9 cellular contexts compared by ENCODE assay signal in the genomic region with DNA sequence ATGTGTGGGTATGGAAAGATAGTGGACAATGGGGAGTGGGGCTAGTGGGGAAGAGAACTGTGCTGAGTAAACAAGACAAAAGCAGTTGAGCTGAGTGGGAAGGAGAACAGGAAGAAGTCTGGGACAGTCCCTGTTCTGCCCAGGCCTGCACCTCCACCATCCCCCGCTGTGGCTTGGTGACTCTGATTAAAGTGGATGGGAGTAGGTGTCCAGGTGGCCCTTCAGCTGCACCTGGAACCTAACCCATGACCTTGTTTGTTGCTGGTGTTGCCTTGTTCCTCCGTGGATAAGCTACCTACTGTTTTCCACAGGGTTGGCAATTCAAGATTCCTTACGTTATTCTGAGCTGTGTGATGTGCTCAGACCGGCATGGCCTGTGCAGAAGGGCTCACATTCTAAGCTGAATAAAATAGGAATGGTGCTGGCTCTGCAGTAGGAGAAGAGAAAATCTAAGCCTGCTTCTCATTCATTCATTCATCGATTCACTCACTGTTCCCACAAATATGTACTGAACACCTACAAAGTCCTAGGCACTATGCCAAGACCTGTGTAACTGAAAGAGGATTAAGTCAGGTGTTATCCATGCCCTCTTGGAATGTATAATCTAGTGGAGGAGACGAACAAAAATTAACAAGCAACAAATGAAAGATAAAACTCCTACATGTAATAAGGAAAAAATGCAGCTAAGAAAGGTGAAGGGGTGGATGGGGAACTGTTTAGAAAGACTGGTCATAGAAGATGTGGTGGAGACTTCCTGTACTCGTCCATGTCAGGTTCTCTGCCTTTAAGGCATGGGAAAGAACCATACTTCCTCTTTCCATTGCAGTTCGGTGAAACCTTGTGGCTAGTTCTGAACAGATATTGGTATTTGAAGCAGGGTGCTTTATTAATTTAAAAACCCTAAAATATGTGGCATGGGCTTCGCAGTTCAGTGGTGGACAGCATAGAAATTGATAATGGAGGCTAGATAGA.
DNase-seq lines count a peak whose midpoint lies in the region; ATAC-seq and TF ChIP-seq lines count a peak whose summit lies in the region.
"Had no signal": no experiment of that assay in that cellular context is flagged by ENCODE, and none has a peak within 500 bp of the region (broad histone marks: within the 10 kb centered on the region; RNA-seq: fewer than 3 reads in every experiment).

No MANE protein-coding gene starts in this region.

- no peak for TF ChIP-seq CTCF in foreskin fibroblast (IDR thresholded peaks at IDR 0.05; ENCODE audit: low read depth, low read length)

- H3K4me3 ChIP-seq in foreskin fibroblast (ENCODE audit: low read depth in 1 of 2, low read length in 2 of 2) = no peak overlapping the region
- H3K4me3 ChIP-seq: cardiac muscle cell had no signal

- no peak for TF ChIP-seq POLR2A in GM18505 (IDR thresholded peaks at IDR 0.05; ENCODE audit: borderline replicate concordance, extremely low read depth, insufficient read depth, insufficient read length)

- peak; percentile 86 for ATAC-seq in GM18505 (IDR thresholded peaks at IDR 0.05; ENCODE audit: unreplicated experiment)
- ATAC-seq in GM21723 (IDR thresholded peaks at IDR 0.05; ENCODE audit: unreplicated experiment) = peak; percentile 92

- peak; percentile 60 for DNase-seq in KG1 (lab: John Stamatoyannopoulos, UW)
- peak; percentile 43 for DNase-seq in germinal center (ENCODE audit: low spot score)
- DNase-seq in NCI-H526 (lab: John Stamatoyannopoulos, UW) = no peak
- no peak for DNase-seq in foreskin fibroblast
- no peak for DNase-seq in stimulated activated CD4-positive, alpha-beta T cell treated with anti-CD3 and anti-CD28 coated beads, Interleukin-2, amount 100 ng/mL, for 48 hours
- no peak for DNase-seq in amniotic stem cell (lab: John Stamatoyannopoulos, UW)

Comparison
In these comparisons a context has a peak if more than half of its experiments do, and no peak if none do; other contexts are left out.
1. DNase-seq: peak in KG1 (single experiment) and germinal center (single experiment); none in NCI-H526 (0 of 2), foreskin fibroblast (0 of 2), stimulated activated CD4-positive, alpha-beta T cell treated with anti-CD3 and anti-CD28 coated beads, Interleukin-2, amount 100 ng/mL, for 48 hours (0 of 2) and amniotic stem cell (single experiment).